25 cellular contexts compared by ENCODE assay signal in the genomic region with DNA sequence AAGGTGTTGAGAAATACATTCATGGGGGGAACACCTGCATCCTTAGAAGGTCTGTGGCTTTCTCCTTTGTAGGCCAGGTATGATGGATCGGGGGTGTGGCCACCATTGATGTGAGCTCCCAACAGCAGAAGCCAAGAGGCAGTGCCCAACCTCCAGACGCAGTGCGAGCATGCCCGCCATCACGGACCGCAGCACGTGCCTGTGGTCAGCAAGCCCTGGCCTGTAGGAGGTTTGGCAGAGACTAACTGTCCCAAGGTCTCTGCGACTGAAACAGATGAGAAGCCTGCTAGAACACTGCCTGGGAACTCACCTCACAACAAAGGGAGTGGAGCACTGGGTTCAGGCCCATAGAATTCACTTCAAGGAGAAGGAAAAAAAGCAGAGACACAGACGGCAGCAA.
"Had no signal": no experiment of that assay in that cellular context is flagged by ENCODE, and none has a peak within 500 bp of the region (broad histone marks: within the 10 kb centered on the region; RNA-seq: fewer than 3 reads in every experiment).

No MANE protein-coding gene starts in this region.

- H3K9ac ChIP-seq: neural progenitor cell, parathyroid adenoma had no signal

- H3K79me2 ChIP-seq: parathyroid adenoma had no signal

- DNase-seq: dorsolateral prefrontal cortex; effector CD4-positive, alpha-beta T cell; foreskin fibroblast; gastrocnemius medialis; head of caudate nucleus; mesendoderm; midbrain; naive thymus-derived CD4-positive, alpha-beta T cell; right lobe of liver; small intestine; stimulated activated CD4-positive, alpha-beta T cell treated with anti-CD3 and anti-CD28 coated beads, Interleukin-12 subunit alpha, Interleukin-12 subunit beta, amount 100 ng/mL, for 4 hours; stimulated activated CD4-positive, alpha-beta T cell treated with anti-CD3 and anti-CD28 coated beads, Interleukin-1b, Interleukin-23, amount 100 ng/mL, for 48 hours; stimulated activated CD4-positive, alpha-beta T cell treated with anti-CD3 and anti-CD28 coated beads, Interleukin-4, amount 100 ng/mL, for 1 hour; stimulated activated naive CD8-positive, alpha-beta T cell treated with anti-CD3 and anti-CD28 coated beads, Interleukin-15, Interleukin-2, amounts not matched to agents 100 U/mL and 50 U/mL, for 24 hours; substantia nigra; testis; tibial artery; uterus had no signal

- H3K27ac Mint-ChIP-seq: naive thymus-derived CD4-positive, alpha-beta T cell; neural progenitor cell; stimulated activated memory B cell treated with anti-CD40 and anti-IgM and Interleukin-4, amounts not matched to agents 10 μg/mL and 1 μg/mL and 100 μg/mL, for 72 hours had no signal

- H3K4me1 Mint-ChIP-seq: naive thymus-derived CD4-positive, alpha-beta T cell; nephron; neural progenitor cell; stimulated activated memory B cell treated with anti-CD40 and anti-IgM and Interleukin-4, amounts not matched to agents 10 μg/mL and 1 μg/mL and 100 μg/mL, for 72 hours had no signal

- H3K4me3 ChIP-seq: dorsolateral prefrontal cortex, gastrocnemius medialis, neural progenitor cell, right lobe of liver, testis, tibial artery, upper lobe of left lung, uterus had no signal

- FAIRE-seq: keratinocyte, small intestine had no signal

- H3K27me3 ChIP-seq: dorsolateral prefrontal cortex, gastrocnemius medialis, neural progenitor cell, right lobe of liver, testis, tibial artery, upper lobe of left lung, uterus had no signal

- H3K27ac ChIP-seq: dorsolateral prefrontal cortex, gastrocnemius medialis, neural progenitor cell, parathyroid adenoma, right lobe of liver, testis, tibial artery, upper lobe of left lung, uterus had no signal

- H3K4me3 Mint-ChIP-seq: naive thymus-derived CD4-positive, alpha-beta T cell; nephron; neural progenitor cell; stimulated activated memory B cell treated with anti-CD40 and anti-IgM and Interleukin-4, amounts not matched to agents 10 μg/mL and 1 μg/mL and 100 μg/mL, for 72 hours had no signal

- H3K9me3 ChIP-seq: gastrocnemius medialis, right lobe of liver, testis, tibial artery, upper lobe of left lung, uterus had no signal

- H3K4me1 ChIP-seq: gastrocnemius medialis, neural progenitor cell, parathyroid adenoma, right lobe of liver, testis, tibial artery, upper lobe of left lung, uterus had no signal

- H2AFZ ChIP-seq: neural progenitor cell, parathyroid adenoma had no signal

- H3K36me3 ChIP-seq: gastrocnemius medialis, neural progenitor cell, right lobe of liver, tibial artery, upper lobe of left lung, uterus had no signal

- H3K4me2 ChIP-seq: neural progenitor cell had no signal

- ATAC-seq: gastrocnemius medialis; left lobe of liver; naive thymus-derived CD4-positive, alpha-beta T cell; right lobe of liver; stimulated activated memory B cell treated with anti-CD40 and anti-IgM and Interleukin-4, amounts not matched to agents 10 μg/mL and 1 μg/mL and 100 μg/mL, for 72 hours; stimulated activated naive CD8-positive, alpha-beta T cell treated with anti-CD3 and anti-CD28 coated beads, Interleukin-15, Interleukin-2, amounts not matched to agents 100 U/mL and 50 U/mL, for 24 hours had no signal

- H3K36me3 Mint-ChIP-seq: neural progenitor cell; stimulated activated memory B cell treated with anti-CD40 and anti-IgM and Interleukin-4, amounts not matched to agents 10 μg/mL and 1 μg/mL and 100 μg/mL, for 72 hours had no signal
